In genomic region chr1:228151170-228151513, GRCh38 we compare ENCODE assay signal across 1 cellular context.
A peak's percentile ranks its signal among the peaks of the same experiment; 100 is the strongest.
TF ChIP-seq lines count a peak whose summit lies in the region.

No MANE protein-coding gene starts in this region.

TF ChIP-seq in HepG2, 621 proteins besides CTCF, POLR2A, EP300 and RAD21:
- no peak for TF ChIP-seq ZNF282 (IDR thresholded peaks at IDR 0.05; ENCODE audit: partially characterized antibody)
- TF ChIP-seq ZNF883 (CRISPR knock-in tag; IDR thresholded peaks at IDR 0.05; ENCODE audit: not compliant biosample characterization): no peak
- 0 out of 2 replicates have a peak, but pooled peaks have one; percentile 58 for TF ChIP-seq HNRNPL (IDR thresholded peaks at IDR 0.05; ENCODE audit: low read depth, low read length)
- TF ChIP-seq SUZ12 (IDR thresholded peaks at IDR 0.05; ENCODE audit: low read depth, low read length): no peak
